In the genomic region with DNA sequence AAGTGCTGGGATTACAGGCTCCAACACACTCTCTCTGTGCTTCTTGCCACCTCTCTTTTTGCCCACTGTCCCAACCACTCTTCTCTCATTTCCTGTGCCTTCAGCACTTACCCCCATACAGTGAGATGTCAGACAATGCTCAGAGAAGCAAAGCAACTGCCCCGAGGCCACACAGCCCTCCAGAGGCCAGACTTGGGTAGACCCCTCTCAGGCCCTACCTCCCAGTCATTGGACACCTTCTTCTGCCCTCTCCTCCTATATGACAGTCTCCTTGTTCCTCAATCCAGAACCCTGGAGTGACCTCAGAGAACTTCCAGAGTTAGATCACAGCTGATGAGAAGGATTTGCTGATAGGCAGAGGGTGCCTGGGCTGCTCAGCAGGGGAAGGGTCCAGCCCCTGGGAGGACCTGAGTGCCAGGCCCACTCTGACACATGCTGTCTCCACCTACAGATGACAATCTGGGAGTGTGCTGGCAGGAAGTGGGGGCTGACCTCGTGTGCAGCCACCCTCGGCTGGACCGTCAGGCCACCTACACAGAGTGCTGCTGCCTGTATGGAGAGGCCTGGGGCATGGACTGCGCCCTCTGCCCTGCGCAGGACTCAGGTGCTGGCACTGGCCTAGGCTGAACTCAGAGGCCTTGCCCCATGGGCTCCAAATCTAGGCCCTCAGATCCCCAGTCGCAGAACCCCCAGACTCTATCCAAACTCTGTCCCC, we compare ENCODE assay signal across 1 cellular context.
TF ChIP-seq lines count a peak whose summit lies in the region.

No MANE protein-coding gene starts in this region.

TF ChIP-seq in A549, 52 proteins besides CTCF, POLR2A, EP300 and RAD21:
- TF ChIP-seq FOXS1 (CRISPR knock-in tag; IDR thresholded peaks at IDR 0.05) (no peak), RFX5 (IDR thresholded peaks at IDR 0.05) (no peak), ZFP36 (IDR thresholded peaks at IDR 0.05; ENCODE audit: borderline replicate concordance, partially characterized antibody) (peak; percentile 34), ESRRA (IDR thresholded peaks at IDR 0.05; ENCODE audit: borderline replicate concordance, low read length) (no peak), RCOR1 (IDR thresholded peaks at IDR 0.05; ENCODE audit: low read depth, low read length) (no peak)
